ENCODE assay signal across 23 cellular contexts in the genomic region with DNA sequence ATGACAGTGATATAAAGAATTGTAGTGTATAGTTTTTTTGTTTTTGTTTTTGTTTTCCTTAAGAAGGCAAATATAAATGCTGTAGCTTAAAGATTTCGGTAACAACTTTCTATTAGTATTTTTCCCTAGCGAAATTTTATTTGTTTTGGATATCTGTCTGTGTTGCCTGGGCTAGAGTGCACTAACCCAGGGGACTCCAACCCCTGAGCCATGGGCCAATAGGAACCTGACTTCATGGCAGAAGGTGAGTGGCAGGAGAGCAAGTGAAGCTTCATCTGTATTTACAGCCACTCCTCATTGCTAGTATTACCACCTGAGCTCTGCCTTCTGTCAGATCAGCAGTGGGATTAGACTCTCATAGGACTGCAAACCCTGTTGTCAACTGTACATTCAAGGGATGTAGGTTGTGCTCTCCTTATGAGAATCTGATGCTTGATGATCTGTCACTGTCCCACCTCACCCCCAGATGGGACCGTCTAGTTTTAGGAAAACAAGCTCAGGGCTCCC.
"Had no signal": no experiment of that assay in that cellular context is flagged by ENCODE, and none has a peak within 500 bp of the region (broad histone marks: within the 10 kb centered on the region; RNA-seq: fewer than 3 reads in every experiment).

No MANE protein-coding gene starts in this region.

- H3K27me3 ChIP-seq: dorsolateral prefrontal cortex, esophagus muscularis mucosa, gastrocnemius medialis, heart right ventricle had no signal

- H3K4me3 Mint-ChIP-seq: mesothelial cell of epicardium, naive B cell had no signal

- ATAC-seq: gastrocnemius medialis, heart right ventricle, left cardiac atrium, lower lobe of right lung, mucosa of descending colon had no signal

- H3K36me3 ChIP-seq: gastrocnemius medialis, lower lobe of right lung had no signal

- FAIRE-seq: colon, endothelial cell of umbilical vein, islet of Langerhans, keratinocyte had no signal

- H3K4me1 ChIP-seq: esophagus muscularis mucosa, gastrocnemius medialis, heart right ventricle, left ventricle myocardium inferior, lower lobe of right lung had no signal

- H3K4me1 Mint-ChIP-seq: naive B cell had no signal

- H3K4me3 ChIP-seq: coronary artery, dorsolateral prefrontal cortex, esophagus muscularis mucosa, gastrocnemius medialis, heart right ventricle, left ventricle myocardium inferior, lower lobe of right lung, mucosa of descending colon had no signal

- DNase-seq: dermis blood vessel endothelial cell; dorsolateral prefrontal cortex; effector CD4-positive, alpha-beta T cell; effector memory CD4-positive, alpha-beta T cell; foreskin melanocyte; gastrocnemius medialis; glutamatergic neuron; head of caudate nucleus; heart right ventricle; hippocampal formation; left cardiac atrium; left ventricle myocardium inferior; lower lobe of right lung; mesenchymal stem cell; mucosa of descending colon; naive B cell had no signal

- H3K27me3 Mint-ChIP-seq: naive B cell had no signal

- H3K9me3 Mint-ChIP-seq: mesothelial cell of epicardium, naive B cell had no signal

- H3K27ac Mint-ChIP-seq: mesothelial cell of epicardium had no signal

- H3K9me3 ChIP-seq: esophagus muscularis mucosa, gastrocnemius medialis, heart right ventricle, left ventricle myocardium inferior, lower lobe of right lung, mucosa of descending colon had no signal

- H3K27ac ChIP-seq: coronary artery, dorsolateral prefrontal cortex, esophagus muscularis mucosa, gastrocnemius medialis, heart right ventricle, left ventricle myocardium inferior, lower lobe of right lung had no signal
